In the genomic region with DNA sequence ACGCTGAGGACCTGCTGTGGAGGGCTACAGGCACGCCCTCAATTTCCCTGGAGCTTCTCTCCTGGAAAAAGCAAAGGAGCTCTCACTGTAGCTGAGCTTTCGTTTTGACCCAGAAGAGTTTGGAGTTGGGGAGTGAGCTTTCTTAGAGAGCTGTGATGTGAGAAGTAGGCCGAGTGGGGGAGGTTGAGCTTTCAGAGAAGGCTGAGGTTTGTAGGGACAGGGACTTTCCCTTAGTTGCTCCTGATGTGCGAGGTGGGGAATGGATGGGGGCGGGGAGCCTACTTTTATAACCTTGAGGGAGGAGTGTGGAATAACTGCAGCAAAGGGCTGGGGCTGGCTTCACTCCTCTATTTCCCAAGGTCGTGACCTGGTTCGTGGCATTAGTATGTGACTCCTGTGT, we compare ENCODE assay signal across 11 cellular contexts. TPM values are rescaled to one million over a fixed set of nuclear protein-coding genes. Genes with fewer than 3 reads are reported as not detected.
DNase-seq lines count a peak whose midpoint lies in the region; ATAC-seq and TF ChIP-seq lines count a peak whose summit lies in the region.
"Had no signal": no experiment of that assay in that cellular context is flagged by ENCODE, and none has a peak within 500 bp of the region (broad histone marks: within the 10 kb centered on the region; RNA-seq: fewer than 3 reads in every experiment).

No MANE protein-coding gene starts in this region.

- H3K4me3 ChIP-seq in GM23338 (no peak overlapping the region), coronary artery (peak overlapping the region; percentile 25), spleen (no peak overlapping the region)

- no peaks in the 10 kb centered on the region for H3K9me2 ChIP-seq in GM23338 (ENCODE audit: insufficient read depth)

- no peak for TF ChIP-seq POLR2A in spleen (IDR thresholded peaks at IDR 0.05)

- TF ChIP-seq CTCF in GM23338 (conservative IDR thresholded peaks at IDR 0.05; ENCODE audit: low read depth in 2 of 2) (no peak), coronary artery (IDR thresholded peaks at IDR 0.05) (no peak), spleen (IDR thresholded peaks at IDR 0.05 in 8 of 11, conservative IDR thresholded peaks at IDR 0.05 in 3 of 11) (no peak)

- H3K9me3 Mint-ChIP-seq in GM23338 = no peaks in the 10 kb centered on the region
- H3K9me3 Mint-ChIP-seq: activated CD8-positive, alpha-beta T cell treated with anti-CD3 and anti-CD28 coated beads for 36 hours had no signal

- H3K4me1 ChIP-seq in GM23338 (ENCODE audit: insufficient read depth) (peaks cover 91% of the 10 kb centered on the region), spleen (peaks cover 17 to 46% (median 36%) of the 10 kb centered on the region in 6 donors)

- intact Hi-C loops in spleen (cut with DNase I; ENCODE audit: low total_unique reads) = no loop called here

- H3K9me3 ChIP-seq in spleen = no peaks in the 10 kb centered on the region

- H3F3A ChIP-seq in GM23338 (replicated peaks; ENCODE audit: low read depth) = peaks cover 12% of the 10 kb centered on the region

- peaks cover 100% of the 10 kb centered on the region for H3K79me2 ChIP-seq in GM23338 (replicated peaks; ENCODE audit: insufficient read depth)

- peaks cover 54% of the 10 kb centered on the region for H3K36me3 Mint-ChIP-seq in GM23338 (ENCODE audit: low read depth)

- peak overlapping the region; percentile 89 for H3K27ac ChIP-seq in GM23338 (ENCODE audit: low read depth)
- H3K27ac ChIP-seq in coronary artery = peak overlapping the region; percentile 51 to 80
- H3K27ac ChIP-seq in layer of hippocampus (ENCODE audit: low read depth, low read length) = peak overlapping the region; percentile 36
- peak overlapping the region in 6 of 8 donors; percentile 27 to 83 (median 67) for H3K27ac ChIP-seq in spleen

- peaks cover 57% of the 10 kb centered on the region for H4K20me1 ChIP-seq in GM23338 (replicated peaks; ENCODE audit: insufficient read depth)

- DNase-seq in GM23338 (ENCODE audit: low spot score) (peak; percentile 57), coronary artery (ENCODE audit: low spot score) (no peak), spleen (no peak), T-helper 2 cell (no peak), NCI-H2081 (lab: John Stamatoyannopoulos, UW) (no peak)
- no peak for DNase-seq in stimulated activated CD4-positive, alpha-beta T cell treated with anti-CD3 and anti-CD28 coated beads, Interleukin-4, amount 100 ng/mL, for 24 hours
- DNase-seq: activated CD8-positive, alpha-beta T cell treated with anti-CD3 and anti-CD28 coated beads for 36 hours; NCI-H1048; RPMI8226 had no signal

- peak overlapping the region; percentile 56; the same call in 1 of the 2 replicates for H3K27ac Mint-ChIP-seq in GM23338
- H3K27ac Mint-ChIP-seq: activated CD8-positive, alpha-beta T cell treated with anti-CD3 and anti-CD28 coated beads for 36 hours had no signal

- ATAC-seq in GM23338 (peak; percentile 66), GM18870 (IDR thresholded peaks at IDR 0.05; ENCODE audit: unreplicated experiment) (no peak)
- ATAC-seq: activated CD8-positive, alpha-beta T cell treated with anti-CD3 and anti-CD28 coated beads for 36 hours had no signal

- H3K4me1 Mint-ChIP-seq in GM23338 = peaks cover 86% of the 10 kb centered on the region

- 49 to 70% (median 57%) methylated on average over 8 of the region's 8 CpGs for WGBS in spleen, 5 donors

- H3K4me3 Mint-ChIP-seq in GM23338 = peak overlapping the region; percentile 7
- H3K4me3 Mint-ChIP-seq: activated CD8-positive, alpha-beta T cell treated with anti-CD3 and anti-CD28 coated beads for 36 hours had no signal

- no peak overlapping the region for H2AFZ ChIP-seq in GM23338

- H3K4me2 ChIP-seq in GM23338 = peak overlapping the region; percentile 60

- H3K27me3 Mint-ChIP-seq in GM23338 (ENCODE audit: insufficient read depth, low read depth, poor library complexity) = peaks cover 19% of the 10 kb centered on the region

- H3K36me3 ChIP-seq in GM23338 (ENCODE audit: insufficient read depth) (no peaks in the 10 kb centered on the region), spleen (peaks cover 0 to 8% (median 0%) of the 10 kb centered on the region in 6 donors)

- H3K27me3 ChIP-seq in GM23338 (ENCODE audit: insufficient read depth) = no peaks in the 10 kb centered on the region
- no peaks in the 10 kb centered on the region for H3K27me3 ChIP-seq in layer of hippocampus (ENCODE audit: control insufficient read depth, insufficient read depth, low read length)
- no peaks in the 10 kb centered on the region for H3K27me3 ChIP-seq in spleen (replicated peaks in 1 of 7)

TF ChIP-seq in GM23338, 12 proteins besides CTCF, POLR2A, EP300 and RAD21 (continues in another document):
- TF ChIP-seq ZNF114 (CRISPR knock-in tag; IDR thresholded peaks at IDR 0.05) (no peak), STAT1 (IDR thresholded peaks at IDR 0.05; ENCODE audit: unreplicated experiment) (no peak)
- TF ChIP-seq, protein P1, sequence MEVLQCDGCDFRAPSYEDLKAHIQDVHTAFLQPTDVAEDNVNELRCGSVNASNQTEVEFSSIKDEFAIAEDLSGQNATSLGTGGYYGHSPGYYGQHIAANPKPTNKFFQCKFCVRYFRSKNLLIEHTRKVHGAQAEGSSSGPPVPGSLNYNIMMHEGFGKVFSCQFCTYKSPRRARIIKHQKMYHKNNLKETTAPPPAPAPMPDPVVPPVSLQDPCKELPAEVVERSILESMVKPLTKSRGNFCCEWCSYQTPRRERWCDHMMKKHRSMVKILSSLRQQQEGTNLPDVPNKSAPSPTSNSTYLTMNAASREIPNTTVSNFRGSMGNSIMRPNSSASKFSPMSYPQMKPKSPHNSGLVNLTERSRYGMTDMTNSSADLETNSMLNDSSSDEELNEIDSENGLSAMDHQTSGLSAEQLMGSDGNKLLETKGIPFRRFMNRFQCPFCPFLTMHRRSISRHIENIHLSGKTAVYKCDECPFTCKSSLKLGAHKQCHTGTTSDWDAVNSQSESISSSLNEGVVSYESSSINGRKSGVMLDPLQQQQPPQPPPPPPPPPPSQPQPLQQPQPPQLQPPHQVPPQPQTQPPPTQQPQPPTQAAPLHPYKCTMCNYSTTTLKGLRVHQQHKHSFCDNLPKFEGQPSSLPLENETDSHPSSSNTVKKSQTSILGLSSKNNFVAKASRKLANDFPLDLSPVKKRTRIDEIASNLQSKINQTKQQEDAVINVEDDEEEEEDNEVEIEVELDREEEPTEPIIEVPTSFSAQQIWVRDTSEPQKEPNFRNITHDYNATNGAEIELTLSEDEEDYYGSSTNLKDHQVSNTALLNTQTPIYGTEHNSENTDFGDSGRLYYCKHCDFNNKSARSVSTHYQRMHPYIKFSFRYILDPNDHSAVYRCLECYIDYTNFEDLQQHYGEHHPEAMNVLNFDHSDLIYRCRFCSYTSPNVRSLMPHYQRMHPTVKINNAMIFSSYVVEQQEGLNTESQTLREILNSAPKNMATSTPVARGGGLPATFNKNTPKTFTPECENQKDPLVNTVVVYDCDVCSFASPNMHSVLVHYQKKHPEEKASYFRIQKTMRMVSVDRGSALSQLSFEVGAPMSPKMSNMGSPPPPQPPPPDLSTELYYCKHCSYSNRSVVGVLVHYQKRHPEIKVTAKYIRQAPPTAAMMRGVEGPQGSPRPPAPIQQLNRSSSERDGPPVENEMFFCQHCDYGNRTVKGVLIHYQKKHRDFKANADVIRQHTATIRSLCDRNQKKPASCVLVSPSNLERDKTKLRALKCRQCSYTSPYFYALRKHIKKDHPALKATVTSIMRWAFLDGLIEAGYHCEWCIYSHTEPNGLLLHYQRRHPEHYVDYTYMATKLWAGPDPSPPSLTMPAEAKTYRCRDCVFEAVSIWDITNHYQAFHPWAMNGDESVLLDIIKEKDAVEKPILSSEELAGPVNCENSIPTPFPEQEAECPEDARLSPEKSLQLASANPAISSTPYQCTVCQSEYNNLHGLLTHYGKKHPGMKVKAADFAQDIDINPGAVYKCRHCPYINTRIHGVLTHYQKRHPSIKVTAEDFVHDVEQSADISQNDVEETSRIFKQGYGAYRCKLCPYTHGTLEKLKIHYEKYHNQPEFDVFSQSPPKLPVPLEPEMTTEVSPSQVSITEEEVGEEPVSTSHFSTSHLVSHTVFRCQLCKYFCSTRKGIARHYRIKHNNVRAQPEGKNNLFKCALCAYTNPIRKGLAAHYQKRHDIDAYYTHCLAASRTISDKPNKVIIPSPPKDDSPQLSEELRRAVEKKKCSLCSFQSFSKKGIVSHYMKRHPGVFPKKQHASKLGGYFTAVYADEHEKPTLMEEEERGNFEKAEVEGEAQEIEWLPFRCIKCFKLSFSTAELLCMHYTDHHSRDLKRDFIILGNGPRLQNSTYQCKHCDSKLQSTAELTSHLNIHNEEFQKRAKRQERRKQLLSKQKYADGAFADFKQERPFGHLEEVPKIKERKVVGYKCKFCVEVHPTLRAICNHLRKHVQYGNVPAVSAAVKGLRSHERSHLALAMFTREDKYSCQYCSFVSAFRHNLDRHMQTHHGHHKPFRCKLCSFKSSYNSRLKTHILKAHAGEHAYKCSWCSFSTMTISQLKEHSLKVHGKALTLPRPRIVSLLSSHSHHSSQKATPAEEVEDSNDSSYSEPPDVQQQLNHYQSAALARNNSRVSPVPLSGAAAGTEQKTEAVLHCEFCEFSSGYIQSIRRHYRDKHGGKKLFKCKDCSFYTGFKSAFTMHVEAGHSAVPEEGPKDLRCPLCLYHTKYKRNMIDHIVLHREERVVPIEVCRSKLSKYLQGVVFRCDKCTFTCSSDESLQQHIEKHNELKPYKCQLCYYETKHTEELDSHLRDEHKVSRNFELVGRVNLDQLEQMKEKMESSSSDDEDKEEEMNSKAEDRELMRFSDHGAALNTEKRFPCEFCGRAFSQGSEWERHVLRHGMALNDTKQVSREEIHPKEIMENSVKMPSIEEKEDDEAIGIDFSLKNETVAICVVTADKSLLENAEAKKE (CRISPR knock-in tag; IDR thresholded peaks at IDR 0.05) = no peak

RNA-seq across cellular contexts. Expression of gene ZNF532, which starts 47.1 kb away (rescaled TPM):
- total RNA-seq in GM23338 (2014; rRNA removed; shearing (Covaris generic)) = 216 and 225 TPM in 2 replicates
- polyA plus RNA-seq in GM23338 (2016; fragmentation: Nextera tagmentation; extraction: Ambion mirVana) = 49.8 and 51.5 TPM in 2 replicates
- 10 to 100 TPM; 40.0 to 64.8 (median 47.2) TPM for total RNA-seq in spleen
- 10 to 100 TPM in 1 of 3 donors, 1 to 10 TPM in 2; 5.2 to 12.1 (median 9.8) TPM for polyA plus RNA-seq in spleen

Comparison
In these comparisons a context has a peak if more than half of its experiments do, and no peak if none do; other contexts are left out.
1. H3K27ac ChIP-seq: peak in every context shown above with its lines; median percentile 89 in GM23338; 67 in spleen; 66 in coronary artery; 36 in layer of hippocampus.